1 cellular context compared by ENCODE assay signal in the genomic region with DNA sequence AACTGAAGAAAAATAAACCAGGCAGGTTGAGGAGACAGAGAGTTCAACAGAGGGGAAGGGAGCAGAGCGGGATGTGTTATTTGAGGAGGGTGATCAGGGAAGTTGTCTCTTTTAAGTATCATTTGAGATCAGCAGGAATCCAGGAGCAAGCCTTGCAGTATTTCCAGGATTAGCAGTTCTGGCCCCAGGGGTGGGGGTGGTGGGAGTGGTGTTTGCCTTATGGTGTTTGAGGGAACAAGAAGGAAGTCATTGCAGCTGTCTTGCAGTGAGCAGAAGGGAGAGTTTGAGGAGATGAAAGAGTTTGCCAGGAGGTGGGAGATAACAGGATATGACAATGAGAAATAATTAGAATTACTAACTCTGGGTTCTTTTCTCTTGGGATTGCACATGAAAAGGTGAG.
TF ChIP-seq lines count a peak whose summit lies in the region.

No MANE protein-coding gene starts in this region.

TF ChIP-seq in H1, 55 proteins besides CTCF, POLR2A, EP300 and RAD21 (continued from another document):
- TF ChIP-seq SP4 (IDR thresholded peaks at IDR 0.05; ENCODE audit: low read length) (no peak), GABPA (IDR thresholded peaks at IDR 0.05; ENCODE audit: borderline replicate concordance, insufficient read depth, low read length) (no peak), CHD2 (IDR thresholded peaks at IDR 0.05; ENCODE audit: low read length) (no peak), JUN (IDR thresholded peaks at IDR 0.05; ENCODE audit: low read depth, low read length) (no peak), POU5F1 (IDR thresholded peaks at IDR 0.05; ENCODE audit: low read depth, low read length) (no peak), RFX5 (IDR thresholded peaks at IDR 0.05; ENCODE audit: borderline replicate concordance, low read depth, low read length) (no peak)
TF ChIP-seq in H1: peak in this region for 0.
